In genomic region chr13:71055644-71056043, GRCh38 we compare ENCODE assay signal across 19 cellular contexts.
"Had no signal": no experiment of that assay in that cellular context is flagged by ENCODE, and none has a peak within 500 bp of the region (broad histone marks: within the 10 kb centered on the region; RNA-seq: fewer than 3 reads in every experiment).

No MANE protein-coding gene starts in this region.

- ATAC-seq: gastrocnemius medialis; heart right ventricle; naive thymus-derived CD4-positive, alpha-beta T cell had no signal

- H3K36me3 ChIP-seq: esophagus muscularis mucosa, gastrocnemius medialis, heart right ventricle, sigmoid colon, stomach, thoracic aorta, transverse colon had no signal

- H3K4me3 ChIP-seq: esophagus muscularis mucosa, gastrocnemius medialis, heart right ventricle, sigmoid colon, skin epidermis, stomach, thoracic aorta, transverse colon had no signal

- H3K9me3 ChIP-seq: gastrocnemius medialis, thoracic aorta had no signal

- H3K36me3 Mint-ChIP-seq: naive thymus-derived CD4-positive, alpha-beta T cell had no signal

- H3K27me3 Mint-ChIP-seq: naive thymus-derived CD4-positive, alpha-beta T cell had no signal

- H3K4me3 Mint-ChIP-seq: naive thymus-derived CD4-positive, alpha-beta T cell; nephron progenitor cell had no signal

- H3K27me3 ChIP-seq: esophagus muscularis mucosa, gastrocnemius medialis, heart right ventricle, sigmoid colon, stomach, transverse colon had no signal

- H3K27ac Mint-ChIP-seq: naive thymus-derived CD4-positive, alpha-beta T cell; nephron progenitor cell had no signal

- H3K4me1 Mint-ChIP-seq: naive thymus-derived CD4-positive, alpha-beta T cell; nephron progenitor cell had no signal

- DNase-seq: effector memory CD4-positive, alpha-beta T cell; gastrocnemius medialis; heart right ventricle; hypothalamus; kidney glomerular epithelial cell; mesendoderm; naive thymus-derived CD4-positive, alpha-beta T cell; nephron progenitor cell; sigmoid colon; stimulated activated CD4-positive, alpha-beta T cell treated with anti-CD3 and anti-CD28 coated beads, Interleukin-2, amount 100 ng/mL, for 24 hours; stimulated activated CD4-positive, alpha-beta T cell treated with anti-CD3 and anti-CD28 coated beads, Interleukin-4, amount 100 ng/mL, for 4 hours; stimulated activated naive CD4-positive, alpha-beta T cell; stomach; substantia nigra; transverse colon had no signal

- H3K4me1 ChIP-seq: esophagus muscularis mucosa, gastrocnemius medialis, heart right ventricle, sigmoid colon, stomach, transverse colon had no signal

- H3K27ac ChIP-seq: epithelial cell of prostate, esophagus muscularis mucosa, gastrocnemius medialis, heart right ventricle, sigmoid colon, skin epidermis, stomach, thoracic aorta, transverse colon had no signal
